ENCODE assay signal across 15 cellular contexts in genomic region chr3:12227833-12228232, GRCh38.
A peak's percentile ranks its signal among the peaks of the same experiment; 100 is the strongest.
DNase-seq lines count a peak whose midpoint lies in the region; ATAC-seq, FAIRE-seq and TF ChIP-seq lines count a peak whose summit lies in the region.
"Had no signal": no experiment of that assay in that cellular context is flagged by ENCODE, and none has a peak within 500 bp of the region (broad histone marks: within the 10 kb centered on the region; RNA-seq: fewer than 3 reads in every experiment).

No MANE protein-coding gene starts in this region.

- no peaks in the 10 kb centered on the region for H3K9me3 ChIP-seq in A673 (ENCODE audit: low read depth, low read length, poor library complexity, severe bottlenecking)
- H3K9me3 ChIP-seq: adrenal gland, right atrium auricular region had no signal

- no peaks in the 10 kb centered on the region for H3K27me3 ChIP-seq in A673 (replicated peaks; ENCODE audit: insufficient read depth, low read depth, low read length, poor library complexity)
- H3K27me3 ChIP-seq: adrenal gland, right atrium auricular region had no signal

- intact Hi-C loops in A673 (cut with micrococcal nuclease; ENCODE audit: unreplicated experiment), result no loop called here

- BruUV-seq in A673 (replicated peaks; lab: Mats Ljungman, UMichigan), result no TSS peak

- H3K36me3 ChIP-seq in A673 (ENCODE audit: insufficient read depth, low read length, poor library complexity, severe bottlenecking), result no peaks in the 10 kb centered on the region
- H3K36me3 ChIP-seq: adrenal gland, right atrium auricular region had no signal

- TF ChIP-seq CTCF in A673 (conservative IDR thresholded peaks at IDR 0.05; ENCODE audit: low read depth, low read length), result no peak

- H3K4me1 ChIP-seq in A673 (ENCODE audit: insufficient read depth, low read length, poor library complexity, severe bottlenecking), result no peaks in the 10 kb centered on the region
- H3K4me1 ChIP-seq: adrenal gland, right atrium auricular region had no signal

- H3K4me3 ChIP-seq in A673 (ENCODE audit: low read depth, low read length, poor library complexity, severe bottlenecking), result no peak overlapping the region
- H3K4me3 ChIP-seq: adrenal gland, right atrium auricular region had no signal

- POLR2A ChIA-PET in A673 (lab: Charles Lee; ENCODE audit: low non-redundant PET), result no interaction called here

- CTCF ChIA-PET in A673 (lab: Charles Lee), result no interaction called here

- H3K27ac ChIP-seq in A673 (ENCODE audit: low read depth, low read length, poor library complexity, severe bottlenecking), result no peak overlapping the region
- H3K27ac ChIP-seq: adrenal gland, right atrium auricular region had no signal

- FAIRE-seq in urothelium cell line (lab: Jason Lieb, UNC), result no peak

- DNase-seq in SIG-M5 treated with dmso at 0.1 percent for 504 hours (lab: John Stamatoyannopoulos, UW; ENCODE audit: unreplicated experiment) (peak; percentile 23), SIG-M5 (lab: John Stamatoyannopoulos, UW) (no peak), amniotic epithelial cell (ENCODE audit: low read depth) (peak; percentile 92), iris pigment epithelial cell (ENCODE audit: low read depth) (peak; percentile 89), urothelium cell line (ENCODE audit: low spot score) (peak; percentile 73), A673 (ENCODE audit: low spot score) (no peak)
- DNase-seq: 8988T; activated CD8-positive, alpha-beta memory T cell treated with anti-CD3 and anti-CD28 coated beads, Interleukin-2, amount 50 U/mL, for 48 hours; adrenal gland; DND-41; NCI-H1092; NCI-H510A treated with DMSO at 0.1 percent for 48 hours had no signal

- ATAC-seq in HG03469 (IDR thresholded peaks at IDR 0.05; ENCODE audit: unreplicated experiment) (no peak), HG02623 (IDR thresholded peaks at IDR 0.05; ENCODE audit: unreplicated experiment) (no peak)

Comparison
In these comparisons a context has a peak if more than half of its experiments do, and no peak if none do; other contexts are left out.
1. DNase-seq: peak in SIG-M5 treated with dmso at 0.1 percent for 504 hours (single experiment), amniotic epithelial cell (single experiment), iris pigment epithelial cell (single experiment) and urothelium cell line (single experiment); none in SIG-M5 (single experiment) and A673 (single experiment).